In the genomic region with DNA sequence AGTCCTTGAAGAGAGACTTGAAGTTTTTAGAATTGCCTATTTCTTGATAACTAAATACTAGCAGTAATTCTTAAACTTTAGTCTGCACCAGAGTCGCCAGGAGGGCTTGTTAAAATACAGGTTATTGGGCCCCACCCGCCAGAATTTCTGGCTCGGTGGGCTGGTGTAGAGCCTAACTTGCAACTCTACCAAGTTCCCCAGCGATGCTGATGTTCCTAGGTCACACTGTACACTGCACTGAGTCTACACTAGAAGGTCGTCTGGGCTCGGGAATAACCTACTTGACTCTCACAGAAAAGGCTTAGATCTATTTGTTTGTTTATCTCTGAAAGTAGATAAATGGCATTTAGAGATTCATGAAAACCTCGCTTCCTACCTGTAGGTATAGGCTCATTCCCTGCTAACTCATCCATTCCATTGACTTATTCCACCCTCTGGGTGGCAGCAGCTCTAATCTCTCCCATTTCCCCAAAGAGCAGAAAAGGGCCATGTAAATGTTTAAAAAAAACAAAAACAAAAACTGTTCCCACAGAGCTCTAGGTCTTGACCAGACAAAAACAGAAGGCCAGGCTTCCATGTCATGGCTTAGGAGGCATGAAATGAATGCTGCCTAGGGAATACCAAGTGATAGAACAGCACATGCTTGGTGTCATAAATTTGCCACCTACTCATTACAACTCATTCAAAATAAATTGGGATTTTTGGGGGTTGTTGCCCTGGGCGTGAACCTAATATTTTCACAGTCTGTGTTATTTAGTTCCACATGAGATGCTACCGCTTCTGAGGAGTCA, we compare ENCODE assay signal across 21 cellular contexts.
DNase-seq lines count a peak whose midpoint lies in the region; ATAC-seq and TF ChIP-seq lines count a peak whose summit lies in the region.
"Had no signal": no experiment of that assay in that cellular context is flagged by ENCODE, and none has a peak within 500 bp of the region (broad histone marks: within the 10 kb centered on the region; RNA-seq: fewer than 3 reads in every experiment).

No MANE protein-coding gene starts in this region.

- H3K27ac ChIP-seq in hepatocyte (no peak overlapping the region), tibial artery (no peak overlapping the region)

- DNase-seq in NCI-H2171 treated with DMSO at 0.1 percent for 48 hours (lab: John Stamatoyannopoulos, UW) = peak; percentile 14
- DNase-seq in NCI-H2171 (lab: John Stamatoyannopoulos, UW) = no peak
- no peak for DNase-seq in WTC11 (ENCODE audit: low spot score)
- DNase-seq in hepatocyte (ENCODE audit: low spot score) = no peak
- no peak for DNase-seq in retinal pigment epithelial cell (ENCODE audit: low read depth)
- DNase-seq in activated CD4-positive, alpha-beta T cell treated with anti-CD3 and anti-CD28 coated beads, Interleukin-2, amount 50 U/mL, for 48 hours = no peak
- no peak for DNase-seq in tibial artery
- DNase-seq: 8988T; activated CD8-positive, alpha-beta memory T cell treated with anti-CD3 and anti-CD28 coated beads, Interleukin-2, amount 50 U/mL, for 48 hours; anterior cingulate cortex; CD4-positive, alpha-beta memory T cell; erythroblast; NCI-H1092 treated with DMSO at 0.1 percent for 48 hours; SHP77; stimulated activated CD4-positive, alpha-beta T cell treated with anti-CD3 and anti-CD28 coated beads, Interleukin-12 subunit alpha, Interleukin-12 subunit beta, amount 100 ng/mL, for 4 hours; upper lobe of right lung had no signal

- WGBS in hepatocyte (ENCODE audit: low lambda C conversion rate, missing lambda C conversion rate) = 91% methylated on average over 9 of the region's 9 CpGs

- TF ChIP-seq CTCF in WTC11 (IDR thresholded peaks at IDR 0.05) (no peak), hepatocyte (IDR thresholded peaks at IDR 0.05; ENCODE audit: poor library complexity) (peak; percentile 8), retinal pigment epithelial cell (conservative IDR thresholded peaks at IDR 0.05; ENCODE audit: low read depth, low read length) (peak; percentile 26), tibial artery (IDR thresholded peaks at IDR 0.05) (no peak)

- H3K4me3 Mint-ChIP-seq in WTC11 = no peak overlapping the region
- H3K4me3 Mint-ChIP-seq: CD4-positive, alpha-beta memory T cell; IgD-negative memory B cell; stimulated activated naive CD8-positive, alpha-beta T cell treated with anti-CD3 and anti-CD28 coated beads, Interleukin-15, Interleukin-2, amounts not matched to agents 100 ng/mL and 50 ng/mL, for 24 hours; T-helper 2 cell treated with Interferon-gamma antibody and Interleukin-4, amounts not matched to agents 5 μg/mL and 100 μg/mL, for 36 hours had no signal

- no peak overlapping the region for H3K27ac Mint-ChIP-seq in WTC11
- H3K27ac Mint-ChIP-seq: CD4-positive, alpha-beta memory T cell; IgD-negative memory B cell; stimulated activated naive CD8-positive, alpha-beta T cell treated with anti-CD3 and anti-CD28 coated beads, Interleukin-15, Interleukin-2, amounts not matched to agents 100 ng/mL and 50 ng/mL, for 24 hours; T-helper 2 cell treated with Interferon-gamma antibody and Interleukin-4, amounts not matched to agents 5 μg/mL and 100 μg/mL, for 36 hours had no signal

- H3K9me3 ChIP-seq in hepatocyte (ENCODE audit: low read depth) (no peaks in the 10 kb centered on the region), tibial artery (no peaks in the 10 kb centered on the region)
- H3K9me3 ChIP-seq: upper lobe of right lung had no signal

- POLR2A ChIA-PET in WTC11 (lab: Charles Lee) = no interaction called here

- H3K79me2 ChIP-seq in hepatocyte = no peaks in the 10 kb centered on the region

- H3K9me2 ChIP-seq in hepatocyte (replicated peaks; ENCODE audit: insufficient read depth) = no peaks in the 10 kb centered on the region

- ATAC-seq in WTC11 = peak; percentile 89
- ATAC-seq in GM18867 (IDR thresholded peaks at IDR 0.05; ENCODE audit: unreplicated experiment) = no peak
- ATAC-seq: left lobe of liver, upper lobe of right lung had no signal

- CTCF ChIA-PET in WTC11 (lab: Charles Lee) = interaction anchor here (1.4 kb wide), 1 partner anchor 9 kb away, joined by 3 read pairs; no protein-coding TSS in a partner anchor

- H3K4me2 ChIP-seq in hepatocyte = no peak overlapping the region

- no peaks in the 10 kb centered on the region for H3K27me3 Mint-ChIP-seq in WTC11 (ENCODE audit: low read depth)

- 0 out of 2 replicates have a peak, but pooled peaks cover 2% of the 10 kb centered on the region for H3K4me1 Mint-ChIP-seq in WTC11
- H3K4me1 Mint-ChIP-seq: IgD-negative memory B cell had no signal

- no peak overlapping the region for H2AFZ ChIP-seq in hepatocyte

- H3K4me1 ChIP-seq in hepatocyte (ENCODE audit: insufficient read depth) (peaks cover 5% of the 10 kb centered on the region), tibial artery (peaks cover 0 to 4% (median 0%) of the 10 kb centered on the region in 4 donors)

- peaks cover 17% of the 10 kb centered on the region for H3K9me3 Mint-ChIP-seq in WTC11
- H3K9me3 Mint-ChIP-seq: IgD-negative memory B cell; stimulated activated naive CD8-positive, alpha-beta T cell treated with anti-CD3 and anti-CD28 coated beads, Interleukin-15, Interleukin-2, amounts not matched to agents 100 ng/mL and 50 ng/mL, for 24 hours; T-helper 2 cell treated with Interferon-gamma antibody and Interleukin-4, amounts not matched to agents 5 μg/mL and 100 μg/mL, for 36 hours had no signal

- no peaks in the 10 kb centered on the region for H3K36me3 Mint-ChIP-seq in WTC11
- H3K36me3 Mint-ChIP-seq: CD4-positive, alpha-beta memory T cell; IgD-negative memory B cell had no signal

- no peaks in the 10 kb centered on the region for H3K36me3 ChIP-seq in hepatocyte (replicated peaks; ENCODE audit: insufficient read depth, low read depth)
- no peaks in the 10 kb centered on the region for H3K36me3 ChIP-seq in tibial artery
- H3K36me3 ChIP-seq: upper lobe of right lung had no signal

- intact Hi-C loops in tibial artery (cut with DNase I; ENCODE audit: low total_unique reads) = no loop called here

- H3K4me3 ChIP-seq in hepatocyte (no peak overlapping the region), retinal pigment epithelial cell (ENCODE audit: low read length) (no peak overlapping the region), tibial artery (no peak overlapping the region)
- H3K4me3 ChIP-seq: upper lobe of right lung had no signal

- H3K27me3 ChIP-seq in hepatocyte (no peaks in the 10 kb centered on the region), tibial artery (no peaks in the 10 kb centered on the region)
- H3K27me3 ChIP-seq: upper lobe of right lung had no signal

- H4K20me1 ChIP-seq in hepatocyte (ENCODE audit: insufficient read depth, poor library complexity, severe bottlenecking) = no peaks in the 10 kb centered on the region

TF ChIP-seq in WTC11, 78 proteins besides CTCF, POLR2A, EP300 and RAD21:
- no peak for TF ChIP-seq ZBTB43 (CRISPR knock-in tag; IDR thresholded peaks at IDR 0.05)
TF ChIP-seq in WTC11: peak in this region for 0.

Comparison
In these comparisons a context has a peak if more than half of its experiments do, and no peak if none do; other contexts are left out.
1. CTCF ChIP-seq: peak in hepatocyte (single experiment) and retinal pigment epithelial cell (single experiment); none in WTC11 (single experiment) and tibial artery (0 of 2).